ENCODE assay signal across 1 cellular context in the genomic region with DNA sequence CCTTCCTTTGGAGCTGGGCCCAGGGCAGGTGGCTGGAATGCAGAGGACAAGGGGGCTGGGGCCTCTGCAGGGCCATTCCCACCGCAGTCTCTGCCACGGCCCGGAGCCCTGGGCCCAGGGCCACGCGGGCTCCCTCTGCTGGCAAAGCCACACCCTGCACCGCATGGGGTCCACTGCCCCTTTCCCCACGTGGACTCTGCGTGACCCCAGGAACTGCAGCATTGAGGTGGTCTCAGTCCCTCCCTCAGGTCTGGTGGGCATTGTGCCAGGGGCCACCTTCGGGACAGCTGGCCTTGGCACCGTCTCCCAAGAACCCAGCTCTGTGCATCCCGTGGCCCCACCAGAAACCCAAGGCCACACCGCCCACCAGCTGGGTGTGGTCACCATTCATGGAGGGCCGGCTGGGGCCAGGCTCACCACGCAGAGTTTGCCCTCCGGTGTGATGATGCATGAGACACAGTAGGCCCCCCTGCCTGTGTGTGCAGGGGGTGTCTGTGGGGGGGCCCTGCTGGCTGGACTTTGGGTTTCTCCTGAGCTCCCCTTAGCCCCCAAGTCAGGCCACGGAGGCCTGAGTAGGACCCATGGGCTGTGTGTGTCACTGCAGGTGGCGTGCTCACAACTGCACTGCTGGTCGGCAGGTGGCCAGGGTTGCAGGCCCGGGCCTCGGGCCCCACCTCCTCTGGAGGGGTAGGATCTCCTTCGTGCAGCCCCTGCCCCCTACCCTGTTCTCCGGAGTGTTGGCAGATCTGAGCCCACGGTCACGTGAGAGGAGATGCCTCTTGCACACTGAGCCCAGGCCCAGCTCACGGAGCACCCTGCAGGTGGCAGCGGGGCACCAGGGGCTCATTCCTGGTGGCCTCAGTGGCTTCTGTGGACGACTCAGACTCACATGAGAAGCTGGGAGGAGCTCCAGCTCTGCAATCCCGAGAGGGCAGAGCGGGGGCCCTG.
TF ChIP-seq lines count a peak whose summit lies in the region.

No MANE protein-coding gene starts in this region.

TF ChIP-seq in HepG2, 621 proteins besides CTCF, POLR2A, EP300 and RAD21 (continued from another document and continues in another):
- TF ChIP-seq RERE (CRISPR knock-in tag; IDR thresholded peaks at IDR 0.05; ENCODE audit: low read depth), result no peak
- TF ChIP-seq, protein P1, sequence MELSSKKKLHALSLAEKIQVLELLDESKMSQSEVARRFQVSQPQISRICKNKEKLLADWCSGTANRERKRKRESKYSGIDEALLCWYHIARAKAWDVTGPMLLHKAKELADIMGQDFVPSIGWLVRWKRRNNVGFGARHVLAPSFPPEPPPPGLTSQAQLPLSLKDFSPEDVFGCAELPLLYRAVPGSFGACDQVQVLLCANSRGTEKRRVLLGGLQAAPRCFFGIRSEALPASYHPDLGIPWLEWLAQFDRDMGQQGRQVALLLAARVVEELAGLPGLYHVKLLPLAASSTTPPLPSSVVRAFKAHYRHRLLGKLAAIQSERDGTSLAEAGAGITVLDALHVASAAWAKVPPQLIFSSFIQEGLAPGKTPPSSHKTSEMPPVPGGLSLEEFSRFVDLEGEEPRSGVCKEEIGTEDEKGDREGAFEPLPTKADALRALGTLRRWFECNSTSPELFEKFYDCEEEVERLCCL (CRISPR knock-in tag; IDR thresholded peaks at IDR 0.05; ENCODE audit: borderline replicate concordance), result no peak
- no peak for TF ChIP-seq NFRKB (IDR thresholded peaks at IDR 0.05)
- no peak for TF ChIP-seq NFYB (CRISPR knock-in tag; IDR thresholded peaks at IDR 0.05)
- TF ChIP-seq RBAK (CRISPR knock-in tag; IDR thresholded peaks at IDR 0.05), result no peak
- no peak for TF ChIP-seq NBN (conservative IDR thresholded peaks at IDR 0.05)
- no peak for TF ChIP-seq TP53 (CRISPR knock-in tag; conservative IDR thresholded peaks at IDR 0.05)
- no peak for TF ChIP-seq SMAD3 (CRISPR knock-in tag; IDR thresholded peaks at IDR 0.05)
- no peak for TF ChIP-seq ZKSCAN8 (CRISPR knock-in tag; IDR thresholded peaks at IDR 0.05; ENCODE audit: borderline replicate concordance)
- peak; percentile 80; the same call in 1 of the 2 replicates for TF ChIP-seq ZSCAN29 (CRISPR knock-in tag; conservative IDR thresholded peaks at IDR 0.05)
- TF ChIP-seq, protein P2, sequence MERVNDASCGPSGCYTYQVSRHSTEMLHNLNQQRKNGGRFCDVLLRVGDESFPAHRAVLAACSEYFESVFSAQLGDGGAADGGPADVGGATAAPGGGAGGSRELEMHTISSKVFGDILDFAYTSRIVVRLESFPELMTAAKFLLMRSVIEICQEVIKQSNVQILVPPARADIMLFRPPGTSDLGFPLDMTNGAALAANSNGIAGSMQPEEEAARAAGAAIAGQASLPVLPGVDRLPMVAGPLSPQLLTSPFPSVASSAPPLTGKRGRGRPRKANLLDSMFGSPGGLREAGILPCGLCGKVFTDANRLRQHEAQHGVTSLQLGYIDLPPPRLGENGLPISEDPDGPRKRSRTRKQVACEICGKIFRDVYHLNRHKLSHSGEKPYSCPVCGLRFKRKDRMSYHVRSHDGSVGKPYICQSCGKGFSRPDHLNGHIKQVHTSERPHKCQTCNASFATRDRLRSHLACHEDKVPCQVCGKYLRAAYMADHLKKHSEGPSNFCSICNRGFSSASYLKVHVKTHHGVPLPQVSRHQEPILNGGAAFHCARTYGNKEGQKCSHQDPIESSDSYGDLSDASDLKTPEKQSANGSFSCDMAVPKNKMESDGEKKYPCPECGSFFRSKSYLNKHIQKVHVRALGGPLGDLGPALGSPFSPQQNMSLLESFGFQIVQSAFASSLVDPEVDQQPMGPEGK (CRISPR knock-in tag; IDR thresholded peaks at IDR 0.05), result peak; percentile 93
- no peak for TF ChIP-seq MTA3 (CRISPR knock-in tag; IDR thresholded peaks at IDR 0.05)
- TF ChIP-seq RFXAP (CRISPR knock-in tag; IDR thresholded peaks at IDR 0.05; ENCODE audit: borderline replicate concordance), result peak; percentile 76; the same call in 1 of the 2 replicates
- no peak for TF ChIP-seq TRIM24 (CRISPR knock-in tag; IDR thresholded peaks at IDR 0.05)
- 0 out of 2 replicates have a peak, but pooled peaks have one; percentile 65 for TF ChIP-seq ZNF577 (CRISPR knock-in tag; IDR thresholded peaks at IDR 0.05; ENCODE audit: borderline replicate concordance, low read depth)
- no peak for TF ChIP-seq E2F2 (CRISPR knock-in tag; IDR thresholded peaks at IDR 0.05; ENCODE audit: borderline replicate concordance)
- TF ChIP-seq DBP (CRISPR knock-in tag; IDR thresholded peaks at IDR 0.05; ENCODE audit: not compliant biosample characterization), result no peak
- no peak; the same call in 1 of the 2 replicates for TF ChIP-seq ZBTB21 (CRISPR knock-in tag; IDR thresholded peaks at IDR 0.05)
- peak; percentile 36; the same call in 1 of the 2 replicates for TF ChIP-seq ZMYM2 (CRISPR knock-in tag; IDR thresholded peaks at IDR 0.05)
- no peak for TF ChIP-seq ZNF20 (CRISPR knock-in tag; IDR thresholded peaks at IDR 0.05)
- TF ChIP-seq ZFP90 (CRISPR knock-in tag; IDR thresholded peaks at IDR 0.05; ENCODE audit: borderline replicate concordance), result no peak
- no peak for TF ChIP-seq PBX2 (CRISPR knock-in tag; IDR thresholded peaks at IDR 0.05)
- TF ChIP-seq GTF3A (CRISPR knock-in tag; conservative IDR thresholded peaks at IDR 0.05), result 0 out of 2 replicates have a peak, but pooled peaks have one; percentile 51
- no peak for TF ChIP-seq ZNF513 (CRISPR knock-in tag; conservative IDR thresholded peaks at IDR 0.05)
- TF ChIP-seq PRDM10 (CRISPR knock-in tag; IDR thresholded peaks at IDR 0.05; ENCODE audit: low read depth), result no peak
- 0 out of 2 replicates have a peak, but pooled peaks have one; percentile 34 for TF ChIP-seq PCBP1 (IDR thresholded peaks at IDR 0.05; ENCODE audit: borderline replicate concordance, low read depth, low read length)
